In the genomic region with DNA sequence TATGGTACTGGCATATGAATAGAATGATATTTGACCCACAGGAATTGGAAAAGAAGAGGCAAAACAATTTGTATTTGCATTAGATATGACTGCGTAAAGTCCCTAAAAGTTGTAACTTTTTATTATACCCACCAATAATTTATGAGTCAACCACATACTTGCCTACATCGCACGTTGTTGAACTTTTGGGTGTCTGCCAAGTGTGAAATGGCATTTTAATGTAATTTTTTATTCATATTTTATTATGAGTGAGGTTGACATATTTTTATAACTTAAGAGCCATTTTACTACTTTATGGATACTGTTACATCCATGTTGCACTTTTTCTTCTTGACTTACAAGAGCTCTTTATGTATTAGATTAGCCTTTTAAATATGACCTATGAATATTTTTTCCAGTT, we compare ENCODE assay signal across 19 cellular contexts. TPM values are rescaled to one million over a fixed set of nuclear protein-coding genes. Genes with fewer than 3 reads are reported as not detected.
DNase-seq lines count a peak whose midpoint lies in the region; ATAC-seq, FAIRE-seq and TF ChIP-seq lines count a peak whose summit lies in the region.
"Had no signal": no experiment of that assay in that cellular context is flagged by ENCODE, and none has a peak within 500 bp of the region (broad histone marks: within the 10 kb centered on the region; RNA-seq: fewer than 3 reads in every experiment).

No MANE protein-coding gene starts in this region.

- H3K27me3 ChIP-seq in pancreas (no peaks in the 10 kb centered on the region), esophagus muscularis mucosa (peaks cover 0 to 29% (median 0%) of the 10 kb centered on the region in 4 donors)
- H3K27me3 ChIP-seq: BLaER1 had no signal

- no peaks in the 10 kb centered on the region for H3K36me3 ChIP-seq in pancreas
- no peaks in the 10 kb centered on the region for H3K36me3 ChIP-seq in esophagus muscularis mucosa
- H3K36me3 ChIP-seq: BLaER1 had no signal

- H3K9me3 ChIP-seq in pancreas (no peaks in the 10 kb centered on the region), esophagus muscularis mucosa (no peaks in the 10 kb centered on the region)
- H3K9me3 ChIP-seq: Caco-2 had no signal

- TF ChIP-seq POLR2A in esophagus muscularis mucosa (IDR thresholded peaks at IDR 0.05; ENCODE audit: low read depth), result no peak

- 63 to 64% methylated on average over 3 of the region's 3 CpGs for WGBS in pancreas, 2 donors
- 45% methylated on average over 3 of the region's 3 CpGs for WGBS in esophagus muscularis mucosa

- H3K4me1 ChIP-seq in pancreas (peaks cover 0 to 18% (median 7%) of the 10 kb centered on the region in 3 donors), esophagus muscularis mucosa (peaks cover 0 to 16% (median 11%) of the 10 kb centered on the region in 4 donors)
- H3K4me1 ChIP-seq: BLaER1, Caco-2 had no signal

- no peak overlapping the region for H3K4me3 ChIP-seq in pancreas
- H3K4me3 ChIP-seq in esophagus muscularis mucosa, result no peak overlapping the region
- H3K4me3 ChIP-seq: BLaER1, GM12878 had no signal

- in situ Hi-C loops in G401 (cut with HindIII; ENCODE audit: low sequenced_read_pairs), result no loop called here

- TF ChIP-seq CTCF in D721Med (IDR thresholded peaks at IDR 0.05; ENCODE audit: insufficient read depth, missing control alignments), result no peak
- no peak for TF ChIP-seq CTCF in pancreas (IDR thresholded peaks at IDR 0.05)
- no peak for TF ChIP-seq CTCF in esophagus muscularis mucosa (IDR thresholded peaks at IDR 0.05)

- no peak for TF ChIP-seq EP300 in esophagus muscularis mucosa (IDR thresholded peaks at IDR 0.05)

- FAIRE-seq in D721Med (lab: Jason Lieb, UNC), result peak; percentile 6
- FAIRE-seq in colon (lab: Jason Lieb, UNC), result peak; percentile 85
- FAIRE-seq in pancreas (lab: Jason Lieb, UNC), result peak; percentile 20
- FAIRE-seq: GM12878, GM18507 had no signal

- no peak for DNase-seq in D721Med (ENCODE audit: insufficient read length, low spot score)
- DNase-seq in HT-29 (ENCODE audit: low spot score), result peak; percentile 52
- DNase-seq in pancreas, result no peak
- no peak for DNase-seq in hippocampal formation (lab: John Stamatoyannopoulos, UW)
- no peak for DNase-seq in GOT3 (lab: John Stamatoyannopoulos, UW)
- DNase-seq in G401 (ENCODE audit: low spot score), result no peak
- DNase-seq in esophagus muscularis mucosa (ENCODE audit: extremely low spot score), result no peak
- DNase-seq: 8988T; AML-193; Caco-2; CD8-positive, alpha-beta memory T cell; DMS53; HCEC 1CT; IMR-90 had no signal

- no peak overlapping the region for H3K27ac ChIP-seq in pancreas
- no peak overlapping the region for H3K27ac ChIP-seq in esophagus muscularis mucosa (replicated peaks in 1 of 4)
- H3K27ac ChIP-seq: BLaER1 had no signal

- ATAC-seq in pancreas, result no peak
- ATAC-seq: GM12878 had no signal

- intact Hi-C loops in pancreas (cut with DNase I) (no loop called here), esophagus muscularis mucosa (cut with DNase I) (no loop called here)

RNA-seq across cellular contexts. Expression of a gene that starts 4.6 kb away (rescaled TPM):
- total RNA-seq in HT-29 (2014; rRNA removed; shearing (Covaris generic)), result 4.9 and 5.7 TPM in 2 replicates
- total RNA-seq in pancreas (10 to 100 TPM in 4 of 6 donors, 1 to 10 TPM in 2; 8.8 to 30.3 (median 11.9) TPM), esophagus muscularis mucosa (1 to 10 TPM; 1.9 to 4.6 (median 2.1) TPM)
- 1 to 10 TPM; 2.7 to 5.9 TPM for polyA plus RNA-seq in pancreas
- total RNA-seq in G401 (2014; rRNA removed; shearing (Covaris generic)), result not detected in 2 replicates
- total RNA-seq: CD8-positive, alpha-beta memory T cell; IMR-90 had no signal
- polyA plus RNA-seq: CD8-positive, alpha-beta memory T cell; IMR-90 had no signal

RNA-seq across cellular contexts. Expression of a gene that starts 55.1 kb away (rescaled TPM):
- total RNA-seq in HT-29 (2014; rRNA removed; shearing (Covaris generic)), result 0.03 TPM in 1 of 2 replicates, not detected in the other
- total RNA-seq in pancreas, result under 1 TPM in 5 of 6 donors, not detected in 1; 0.04 to 0.12 (median 0.09) TPM
- polyA plus RNA-seq in pancreas, result under 1 TPM; 0.04 to 0.05 TPM
- not detected in 2 replicates for total RNA-seq in G401 (2014; rRNA removed; shearing (Covaris generic))
- under 1 TPM in 3 of 4 donors, not detected in 1; under 0.01 to 0.52 (median 0.23) TPM for total RNA-seq in esophagus muscularis mucosa
- total RNA-seq: CD8-positive, alpha-beta memory T cell; Daoy had no signal
- polyA plus RNA-seq: CD8-positive, alpha-beta memory T cell had no signal
